Comparison of ENCODE assay signal across 10 cellular contexts in the genomic region with DNA sequence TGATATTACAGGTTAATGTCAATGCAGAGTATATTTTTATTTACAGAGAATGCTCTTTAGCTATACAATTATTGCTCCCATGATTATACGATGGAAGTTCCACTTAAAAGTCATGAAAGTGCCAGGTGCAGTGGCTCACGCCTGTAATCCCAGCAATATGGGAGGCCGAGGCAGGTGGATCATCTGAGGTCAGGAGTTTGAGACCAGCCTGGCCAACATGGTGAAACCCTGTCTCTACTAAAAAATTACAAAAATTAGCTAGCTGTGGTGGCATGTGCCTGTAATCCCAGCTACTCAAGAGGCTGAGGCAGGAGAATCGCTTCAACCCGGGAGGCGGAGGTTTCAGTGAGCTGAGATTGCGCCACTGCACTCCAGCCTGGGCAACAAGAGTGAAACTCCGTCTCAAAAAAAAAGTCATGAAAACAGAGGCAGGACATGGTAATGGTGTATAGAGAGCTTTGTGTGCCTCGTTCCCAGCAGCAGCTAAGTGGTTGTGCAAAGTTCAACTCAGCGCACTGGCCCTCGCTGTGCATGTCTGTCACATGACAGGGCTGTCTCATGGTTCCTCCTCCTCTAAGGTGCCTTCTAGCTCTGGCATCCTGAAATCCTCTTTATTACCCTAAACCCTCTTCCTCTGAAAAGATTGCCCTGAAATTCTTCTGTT. TPM values are rescaled to one million over a fixed set of nuclear protein-coding genes. Genes with fewer than 3 reads are reported as not detected.
"Had no signal": no experiment of that assay in that cellular context is flagged by ENCODE, and none has a peak within 500 bp of the region (broad histone marks: within the 10 kb centered on the region; RNA-seq: fewer than 3 reads in every experiment).

No MANE protein-coding gene starts in this region.

RNA-seq across cellular contexts. Expression of gene SERPINA10, which starts 16.0 kb away (rescaled TPM):
- total RNA-seq: activated B cell treated with CpG ODN at 0.5 μM for 24 hours; activated CD4-positive, alpha-beta memory T cell treated with anti-CD3 and anti-CD28 coated beads for 36 hours; activated naive CD4-positive, alpha-beta T cell treated with anti-CD3 and anti-CD28 coated beads for 36 hours; activated naive CD4-positive, alpha-beta T cell treated with anti-CD3 and anti-CD28 coated beads, Interleukin-2, amount 50 U/mL, for 72 hours; activated T-cell treated with anti-CD3 and anti-CD28 coated beads, Interleukin-2, amount 50 U/mL, for 4 hours; activated T-helper 1 cell treated with anti-CD3 and anti-CD28 coated beads, Interleukin-12 subunit alpha, Interleukin-12 subunit beta, Interleukin-2, Interleukin-4 antibody, amounts not matched to agents 30 ng/mL and 10 ng/mL and 1 ng/mL, durations not matched to agents 14 hours and 24 hours and 36 hours; MCF 10A; SJCRH30 had no signal
- polyA plus RNA-seq: IgD-negative memory B cell, SK-N-SH had no signal

RNA-seq across cellular contexts. Expression of gene SERPINA6, which starts 46.1 kb away (rescaled TPM):
- total RNA-seq: activated B cell treated with CpG ODN at 0.5 μM for 24 hours; activated CD4-positive, alpha-beta memory T cell treated with anti-CD3 and anti-CD28 coated beads for 36 hours; activated naive CD4-positive, alpha-beta T cell treated with anti-CD3 and anti-CD28 coated beads for 36 hours; activated naive CD4-positive, alpha-beta T cell treated with anti-CD3 and anti-CD28 coated beads, Interleukin-2, amount 50 U/mL, for 72 hours; activated T-cell treated with anti-CD3 and anti-CD28 coated beads, Interleukin-2, amount 50 U/mL, for 4 hours; activated T-helper 1 cell treated with anti-CD3 and anti-CD28 coated beads, Interleukin-12 subunit alpha, Interleukin-12 subunit beta, Interleukin-2, Interleukin-4 antibody, amounts not matched to agents 30 ng/mL and 10 ng/mL and 1 ng/mL, durations not matched to agents 14 hours and 24 hours and 36 hours; MCF 10A; SJCRH30 had no signal
- polyA plus RNA-seq: IgD-negative memory B cell had no signal
